ENCODE assay signal across 19 cellular contexts in genomic region chr5:126253406-126253805, GRCh38.
DNase-seq lines count a peak whose midpoint lies in the region; ATAC-seq and TF ChIP-seq lines count a peak whose summit lies in the region.
"Had no signal": no experiment of that assay in that cellular context is flagged by ENCODE, and none has a peak within 500 bp of the region (broad histone marks: within the 10 kb centered on the region; RNA-seq: fewer than 3 reads in every experiment).

No MANE protein-coding gene starts in this region.

- no peak for TF ChIP-seq POLR2A in right lobe of liver (IDR thresholded peaks at IDR 0.05)

- H3K4me3 ChIP-seq in right lobe of liver, result no peak overlapping the region
- H3K4me3 ChIP-seq: GM12878, GM23248, HAP-1 had no signal

- DNase-seq in glomerular visceral epithelial cell (ENCODE audit: extremely low spot score), result peak; percentile 53
- DNase-seq in right lobe of liver, result no peak
- peak; percentile 88 for DNase-seq in renal cortical epithelial cell (ENCODE audit: low read depth)
- no peak for DNase-seq in HPDE6-E6E7 (ENCODE audit: extremely low spot score)
- DNase-seq in NCI-H748 (lab: John Stamatoyannopoulos, UW; ENCODE audit: unreplicated experiment), result no peak
- DNase-seq in sciatic nerve (ENCODE audit: low spot score), result no peak
- DNase-seq: COR-L47, GF-D8, GM23248, MM.1S, NCI-H1105, NCI-H2081, NCI-H446 treated with DMSO at 0.1 percent for 48 hours, NCI-H69 had no signal

- H3K4me1 ChIP-seq in right lobe of liver, result peaks cover 0 to 5% (median 0%) of the 10 kb centered on the region in 4 donors
- H3K4me1 ChIP-seq: HAP-1 had no signal

- H3K9me3 ChIP-seq in right lobe of liver, result no peaks in the 10 kb centered on the region
- H3K9me3 ChIP-seq: HAP-1 had no signal

- no peaks in the 10 kb centered on the region for H3K27me3 ChIP-seq in right lobe of liver

- no peak for TF ChIP-seq CTCF in VCaP (conservative IDR thresholded peaks at IDR 0.05)
- TF ChIP-seq CTCF in right lobe of liver (IDR thresholded peaks at IDR 0.05), result no peak

- ATAC-seq in right lobe of liver (peak; percentile 96 to 98 (median 98)), sciatic nerve (no peak)
- ATAC-seq: GM12878, Panc1, Right ventricle myocardium inferior had no signal

- intact Hi-C loops in right lobe of liver (cut with DNase I), result no loop called here
- intact Hi-C loops in sciatic nerve (cut with DNase I), result no loop called here

- H3K27ac ChIP-seq in VCaP (0 out of 2 replicates have a peak overlapping the region, but pooled peaks have one; percentile 3), right lobe of liver (no peak overlapping the region)
- H3K27ac ChIP-seq: GM23248 had no signal

- no peaks in the 10 kb centered on the region for H3K36me3 ChIP-seq in right lobe of liver
- H3K36me3 ChIP-seq: HAP-1 had no signal

- WGBS in right lobe of liver (ENCODE audit: insufficient coverage, low coverage, low lambda C conversion rate, missing lambda C conversion rate), result 73% methylated on average over 1 of the region's 1 CpG

Comparison
In these comparisons a context has a peak if more than half of its experiments do, and no peak if none do; other contexts are left out.
1. DNase-seq: peak in glomerular visceral epithelial cell (single experiment) and renal cortical epithelial cell (single experiment); none in right lobe of liver (0 of 3), HPDE6-E6E7 (single experiment), NCI-H748 (single experiment) and sciatic nerve (single experiment).